In genomic region chr18:58043452-58044369, GRCh38 we compare ENCODE assay signal across 8 cellular contexts. TPM values are rescaled to one million over a fixed set of nuclear protein-coding genes. Genes with fewer than 3 reads are reported as not detected.
DNase-seq lines count a peak whose midpoint lies in the region; ATAC-seq and TF ChIP-seq lines count a peak whose summit lies in the region.

NEDD4L (plus strand) TSS chr18:58044226; CDS start chr18:58044661, 435 bp downstream.

- H4K20me1 ChIP-seq in DOHH2 (ENCODE audit: control insufficient read depth, insufficient read depth, low read depth, low read length) (peaks cover 24% of the 10 kb centered on the region), GM23248 (ENCODE audit: insufficient read depth) (no peaks in the 10 kb centered on the region)

- no peaks in the 10 kb centered on the region for H3K9me3 Mint-ChIP-seq in nephron progenitor cell

- in situ Hi-C loops in GM23248 (cut with MboI): no loop called here

- peak within 1 kb of the TSS; percentile 98 for H3K4me3 Mint-ChIP-seq in nephron progenitor cell

- H3K27ac Mint-ChIP-seq in nephron progenitor cell: peak within 1 kb of the TSS; percentile 96

- peak; percentile 89 for ATAC-seq in stimulated activated naive CD8-positive, alpha-beta T cell treated with anti-CD3 and anti-CD28 coated beads, Interleukin-15, Interleukin-2, amounts not matched to agents 100 U/mL and 50 U/mL, for 24 hours

- H3K9me2 ChIP-seq in DOHH2 (replicated peaks; ENCODE audit: control insufficient read depth, low read length): no peaks in the 10 kb centered on the region
- no peaks in the 10 kb centered on the region for H3K9me2 ChIP-seq in GM23248 (ENCODE audit: insufficient read depth)

- H3K4me1 Mint-ChIP-seq in nephron progenitor cell: peaks cover 48% of the 10 kb centered on the region

- 1 to 2% methylated on average over 38 to 83 of the region's 93 CpGs for WGBS in GM23248 (ENCODE audit: low coverage in 1 of 2, low lambda C conversion rate in 2 of 2, missing lambda C conversion rate in 2 of 2), 2 experiments

- peak; percentile 93 for DNase-seq in GM23248
- DNase-seq in RWPE1 (ENCODE audit: low spot score): peak; percentile 64
- peak; percentile 54 for DNase-seq in activated effector memory CD4-positive, alpha-beta T cell treated with Interleukin-2 at 50 U/mL for 16 hours
- peak; percentile 75 for DNase-seq in fibroblast of the aortic adventitia (ENCODE audit: low read depth)
- peak; percentile 83 for DNase-seq in nephron progenitor cell
- DNase-seq in stimulated activated naive CD8-positive, alpha-beta T cell treated with anti-CD3 and anti-CD28 coated beads, Interleukin-15, Interleukin-2, amounts not matched to agents 100 U/mL and 50 U/mL, for 24 hours: peak; percentile 87

- 0 out of 2 replicates have a peak, but pooled peaks cover 3% of the 10 kb centered on the region for H3K27me3 ChIP-seq in DOHH2 (ENCODE audit: control insufficient read depth, low read length)
- 0 out of 2 replicates have a peak, but pooled peaks cover 4% of the 10 kb centered on the region for H3K27me3 ChIP-seq in GM23248 (replicated peaks; ENCODE audit: insufficient read depth)

- H2AFZ ChIP-seq in GM23248: peak within 1 kb of the TSS; percentile 90

- H3K79me2 ChIP-seq in DOHH2 (ENCODE audit: control insufficient read depth, low read length) (peaks cover 44% of the 10 kb centered on the region), GM23248 (ENCODE audit: insufficient read depth) (no peaks in the 10 kb centered on the region)

- H3K4me3 ChIP-seq in DOHH2 (ENCODE audit: low read length) (peak within 1 kb of the TSS; percentile 88), GM23248 (peak within 1 kb of the TSS; percentile 81), fibroblast of the aortic adventitia (ENCODE audit: low read depth, low read length) (peak within 1 kb of the TSS; percentile 72)

- H3K27ac ChIP-seq in DOHH2 (ENCODE audit: low read depth, low read length): peak within 1 kb of the TSS; percentile 86
- no peak within 1 kb of the TSS for H3K27ac ChIP-seq in GM23248
- H3K27ac ChIP-seq in KOPT-K1 (ENCODE audit: low read depth, low read length, poor library complexity, severe bottlenecking): peak within 1 kb of the TSS; percentile 31
- peak within 1 kb of the TSS; percentile 90 for H3K27ac ChIP-seq in RWPE1

- CTCF ChIA-PET in RWPE1 (lab: Yijun Ruan, JAX): interaction anchor here (0.5 to 1.7 kb wide), 14 partner anchors 9 to 272 kb away, joined by 3 to 12 read pairs (median 3); no protein-coding TSS in a partner anchor

- no peaks in the 10 kb centered on the region for H3K36me3 Mint-ChIP-seq in nephron progenitor cell (ENCODE audit: low read depth)

- H3K36me3 ChIP-seq in DOHH2 (ENCODE audit: control insufficient read depth, low read length): peaks cover 5% of the 10 kb centered on the region; the same call in 1 of the 2 replicates
- no peaks in the 10 kb centered on the region for H3K36me3 ChIP-seq in GM23248 (ENCODE audit: low read depth)
- H3K36me3 ChIP-seq in KOPT-K1 (ENCODE audit: insufficient read depth, low read length): no peaks in the 10 kb centered on the region

- peak within 1 kb of the TSS; percentile 50 for H3K9ac ChIP-seq in GM23248

- POLR2A ChIA-PET in RWPE1 (lab: Yijun Ruan, JAX; ENCODE audit: low non-redundant PET): interaction anchor here (0.7 kb wide), 1 partner anchor 76 kb away, joined by 3 read pairs; no protein-coding TSS in a partner anchor

- peaks cover 13% of the 10 kb centered on the region for H3F3A ChIP-seq in DOHH2 (ENCODE audit: control insufficient read depth, insufficient read depth)
- no peaks in the 10 kb centered on the region for H3F3A ChIP-seq in GM23248 (ENCODE audit: insufficient read depth)

- peak within 1 kb of the TSS; percentile 84 for H3K4me2 ChIP-seq in DOHH2 (ENCODE audit: low read length)
- H3K4me2 ChIP-seq in GM23248 (ENCODE audit: unreplicated experiment): peak within 1 kb of the TSS; percentile 94

- peaks cover 66% of the 10 kb centered on the region for H3K4me1 ChIP-seq in DOHH2 (ENCODE audit: control insufficient read depth, low read length)
- H3K4me1 ChIP-seq in GM23248 (ENCODE audit: insufficient read depth): no peaks in the 10 kb centered on the region

- TF ChIP-seq CTCF in DOHH2 (IDR thresholded peaks at IDR 0.05; ENCODE audit: low read depth, low read length, poor library complexity, severe bottlenecking): peak; percentile 81
- TF ChIP-seq CTCF in RWPE1 (conservative IDR thresholded peaks at IDR 0.05; ENCODE audit: low read depth): peak; percentile 89
- peak; percentile 85 for TF ChIP-seq CTCF in fibroblast of the aortic adventitia (IDR thresholded peaks at IDR 0.05; ENCODE audit: insufficient read depth, low read length)
- peak; percentile 73 for TF ChIP-seq CTCF in nephron progenitor cell (IDR thresholded peaks at IDR 0.05)

- H3K9me3 ChIP-seq in DOHH2 (ENCODE audit: control insufficient read depth, insufficient read depth, low read length): no peaks in the 10 kb centered on the region
- H3K9me3 ChIP-seq in GM23248 (ENCODE audit: low read depth): no peaks in the 10 kb centered on the region
- no peaks in the 10 kb centered on the region for H3K9me3 ChIP-seq in KOPT-K1 (ENCODE audit: insufficient read depth, low read length, poor library complexity, severe bottlenecking)

- H3K27me3 Mint-ChIP-seq in nephron progenitor cell (ENCODE audit: low read depth, poor library complexity): peaks cover 17% of the 10 kb centered on the region

RNA-seq across cellular contexts. Expression of gene NEDD4L, which starts in this region (rescaled TPM):
- 6.1 and 7.1 TPM in 2 replicates for total RNA-seq in GM23248 (2014; rRNA removed; shearing (Covaris generic))
- 3.2 and 3.7 TPM in 2 replicates for polyA plus RNA-seq in GM23248 (2016; fragmentation: Nextera tagmentation; extraction: Ambion mirVana)
- total RNA-seq in fibroblast of the aortic adventitia (ENCODE audit: low replicate concordance): 15.5 and 22.2 TPM in 2 replicates
